ENCODE assay signal across 15 cellular contexts in genomic region chr19:45457776-45458175, GRCh38.
"Had no signal": no experiment of that assay in that cellular context is flagged by ENCODE, and none has a peak within 500 bp of the region (broad histone marks: within the 10 kb centered on the region; RNA-seq: fewer than 3 reads in every experiment).

No MANE protein-coding gene starts in this region.

- DNase-seq: activated CD4-positive, alpha-beta T cell treated with anti-CD3 and anti-CD28 coated beads for 4 hours; activated CD8-positive, alpha-beta memory T cell treated with anti-CD3 and anti-CD28 coated beads, Interleukin-2, amount 50 U/mL, for 4 hours; activated CD8-positive, alpha-beta T cell treated with anti-CD3 and anti-CD28 coated beads, Interleukin-2, amount 10 ng/mL, durations not matched to agents 7 days and 5 days; activated gamma-delta T cell; activated T-cell treated with anti-CD3 and anti-CD28 coated beads, Interleukin-2, amount 50 U/mL, for 48 hours; aorta; effector memory CD4-positive, alpha-beta T cell; foreskin melanocyte; left cardiac atrium; stimulated activated CD4-positive, alpha-beta T cell treated with anti-CD3 and anti-CD28 coated beads, Interleukin-15, amount 100 ng/mL, for 24 hours; stimulated activated CD4-positive, alpha-beta T cell treated with anti-CD3 and anti-CD28 coated beads, Interleukin-4, amount 100 ng/mL, for 1 hour; stimulated activated naive CD4-positive, alpha-beta T cell; transverse colon had no signal

- H3K27ac Mint-ChIP-seq: activated CD8-positive, alpha-beta T cell treated with anti-CD3 and anti-CD28 coated beads, Interleukin-2, amount 10 ng/mL, durations not matched to agents 7 days and 5 days had no signal

- H3K4me3 Mint-ChIP-seq: activated CD8-positive, alpha-beta T cell treated with anti-CD3 and anti-CD28 coated beads, Interleukin-2, amount 10 ng/mL, durations not matched to agents 7 days and 5 days had no signal

- ATAC-seq: activated CD8-positive, alpha-beta T cell treated with anti-CD3 and anti-CD28 coated beads, Interleukin-2, amount 10 ng/mL, durations not matched to agents 7 days and 5 days; left cardiac atrium; pancreas; SK-N-SH treated with all-trans-retinoic acid at 6 μM for 48 hours had no signal
